In the genomic region with DNA sequence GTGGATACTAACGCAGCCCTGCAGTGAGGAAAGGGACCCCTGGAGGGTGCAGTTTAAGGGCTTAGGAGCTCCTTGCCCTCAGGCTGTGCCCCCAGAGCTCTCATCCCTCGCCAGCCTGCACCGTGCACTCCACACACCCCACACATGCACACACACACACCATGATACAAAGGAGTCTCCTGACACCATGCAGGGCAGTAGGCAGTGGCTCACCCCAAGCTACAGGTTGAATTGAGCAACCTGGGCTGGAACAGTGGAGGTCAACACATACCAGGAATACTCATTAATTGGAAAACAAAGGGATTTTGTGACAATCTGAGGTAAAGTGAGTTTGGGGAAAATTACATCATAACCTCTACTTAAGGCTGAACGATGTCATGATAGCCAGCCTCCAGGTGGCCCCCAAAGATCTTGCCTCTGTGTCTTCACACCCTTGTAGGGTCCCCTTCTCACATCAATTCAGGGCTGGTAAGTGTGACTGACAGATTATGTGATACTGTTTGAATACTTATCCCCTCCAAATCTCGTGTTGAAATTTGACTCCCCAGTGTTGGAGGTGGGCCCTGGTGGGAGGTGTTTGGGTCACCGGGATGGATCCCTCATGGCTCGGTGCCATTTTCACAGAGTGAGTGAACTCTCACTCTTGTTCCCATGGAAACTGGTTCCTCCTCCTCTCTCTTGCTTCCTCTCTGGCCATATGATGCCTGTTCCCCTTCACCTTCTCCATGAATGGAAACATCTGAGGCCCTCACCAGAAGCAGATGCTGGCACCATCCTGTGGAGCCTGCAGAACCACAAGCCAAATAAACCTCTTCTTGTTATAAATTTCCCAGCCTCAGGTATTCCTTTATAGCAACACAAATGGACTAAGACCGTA, we compare ENCODE assay signal across 25 cellular contexts.
DNase-seq lines count a peak whose midpoint lies in the region; ATAC-seq, FAIRE-seq and TF ChIP-seq lines count a peak whose summit lies in the region.
"Had no signal": no experiment of that assay in that cellular context is flagged by ENCODE, and none has a peak within 500 bp of the region (broad histone marks: within the 10 kb centered on the region; RNA-seq: fewer than 3 reads in every experiment).

No MANE protein-coding gene starts in this region.

- DNase-seq in CD1c-positive myeloid dendritic cell (ENCODE audit: extremely low spot score) (peak; percentile 73), HL-60 (ENCODE audit: low read depth in 1 of 2, low spot score in 1 of 2) (peak; percentile 49 to 66), NCI-H69 (lab: John Stamatoyannopoulos, UW) (peak; percentile 50), HepG2 (ENCODE audit: low spot score) (peak; percentile 30), aorta (no peak), NOMO-1 (lab: John Stamatoyannopoulos, UW; ENCODE audit: unreplicated experiment in 2 of 2) (no peak), BE2C (no peak)
- DNase-seq: activated CD4-positive, CD25-positive, alpha-beta regulatory T cell; activated CD8-positive, alpha-beta memory T cell treated with anti-CD3 and anti-CD28 coated beads for 24 hours; activated T-cell treated with anti-CD3 and anti-CD28 coated beads, Interleukin-2, amount 50 U/mL, for 48 hours; body of pancreas; colonic mucosa; EL; naive thymus-derived CD4-positive, alpha-beta T cell; NCI-H446; Peyer's patch; sigmoid colon; stimulated activated naive CD4-positive, alpha-beta T cell treated with Interleukin-2 at 50 U/mL for 16 hours; T-helper 9 cell had no signal

- no TSS peak for BruUV-seq in HepG2 (replicated peaks; lab: Mats Ljungman, UMichigan)

- POLR2A ChIA-PET in HepG2 (lab: Yijun Ruan, JAX): interaction anchor here (0.7 to 0.8 kb wide), 2 partner anchors 43 to 61 kb away, joined by 3 to 4 read pairs; no protein-coding TSS in a partner anchor

- H3K9me3 ChIP-seq in HepG2 (ENCODE audit: low read length) (no peaks in the 10 kb centered on the region), aorta (ENCODE audit: control insufficient read depth, low read length) (no peaks in the 10 kb centered on the region), BE2C (no peaks in the 10 kb centered on the region)
- H3K9me3 ChIP-seq: body of pancreas, colonic mucosa, Peyer's patch, sigmoid colon, tibial artery had no signal

- no peak overlapping the region for H3K9ac ChIP-seq in HepG2 (ENCODE audit: insufficient read depth, low read depth, low read length)

- H4K20me1 ChIP-seq in HepG2 (ENCODE audit: insufficient read depth, low read length): no peaks in the 10 kb centered on the region

- no peak for TF ChIP-seq EP300 in HepG2 (IDR thresholded peaks at IDR 0.05; ENCODE audit: low read depth in 2 of 2, low read length in 2 of 2)
- TF ChIP-seq EP300 in HepG2 (CRISPR knock-in tag; IDR thresholded peaks at IDR 0.05; ENCODE audit: borderline replicate concordance): no peak

- H2AFZ ChIP-seq in HepG2 (ENCODE audit: low read length): no peak overlapping the region
- H2AFZ ChIP-seq: hepatocyte had no signal

- H3K79me2 ChIP-seq in HepG2 (ENCODE audit: insufficient read depth, low read length): no peaks in the 10 kb centered on the region
- H3K79me2 ChIP-seq: hepatocyte had no signal

- H3K36me3 ChIP-seq in HepG2 (replicated peaks in 1 of 2; ENCODE audit: control insufficient read depth in 1 of 2, insufficient read depth in 2 of 2, low read length in 2 of 2) (no peaks in the 10 kb centered on the region), aorta (ENCODE audit: control insufficient read depth in 1 of 2, insufficient read depth in 2 of 2, low read length in 1 of 2) (no peaks in the 10 kb centered on the region), BE2C (no peaks in the 10 kb centered on the region)
- H3K36me3 ChIP-seq: colonic mucosa, Peyer's patch, sigmoid colon, tibial artery had no signal

- peak overlapping the region; percentile 89; the same call in 1 of the 2 replicates for H3K27ac ChIP-seq in HL-60 (replicated peaks)
- H3K27ac ChIP-seq in HepG2 (ENCODE audit: extremely low read length, insufficient read depth, low read length): no peak overlapping the region
- no peak overlapping the region for H3K27ac ChIP-seq in aorta (ENCODE audit: low read depth in 1 of 2, low read length in 2 of 2)
- H3K27ac ChIP-seq: colonic mucosa, hepatocyte, Peyer's patch, tibial artery had no signal

- H3K4me1 ChIP-seq in HepG2 (ENCODE audit: insufficient read depth, low read length) (peaks cover 54% of the 10 kb centered on the region), aorta (ENCODE audit: control insufficient read depth in 1 of 2, insufficient read depth in 2 of 2, low read length in 2 of 2) (peaks cover 0 to under 1% of the 10 kb centered on the region in 2 donors), BE2C (no peaks in the 10 kb centered on the region; the same call in 1 of the 2 replicates)
- H3K4me1 ChIP-seq: colonic mucosa had no signal

- no peak for TF ChIP-seq POLR2A in HepG2 (IDR thresholded peaks at IDR 0.05; ENCODE audit: insufficient read depth in 1 of 2, low read depth in 2 of 2, low read length in 2 of 2)

- CTCF ChIA-PET in HepG2 (lab: Yijun Ruan, JAX; ENCODE audit: low intra/inter-chr PET ratio, low total read pairs): no interaction called here

- 46% methylated on average over 6 of the region's 8 CpGs for WGBS in HepG2 (ENCODE audit: low lambda C conversion rate)
- WGBS in aorta, 2 donors: 81 to 83% methylated on average over 8 of the region's 8 CpGs

- ATAC-seq in HepG2 (peak; percentile 65), aorta (ENCODE audit: low FRiP score) (no peak), GM18873 (IDR thresholded peaks at IDR 0.05; ENCODE audit: low FRiP score, unreplicated experiment) (no peak)
- ATAC-seq: activated naive CD4-positive, alpha-beta T cell treated with anti-CD3 and anti-CD28 coated beads, Interleukin-2, amount 50 U/mL, for 72 hours; body of pancreas; naive thymus-derived CD4-positive, alpha-beta T cell had no signal

- no peak for TF ChIP-seq CTCF in HL-60 (IDR thresholded peaks at IDR 0.05; ENCODE audit: insufficient read depth, low read length)
- no peak for TF ChIP-seq CTCF in HepG2 (CRISPR knock-in tag; IDR thresholded peaks at IDR 0.05)
- no peak for TF ChIP-seq CTCF in BE2C (IDR thresholded peaks at IDR 0.05; ENCODE audit: low read depth, low read length)

- no peak overlapping the region for H3K4me2 ChIP-seq in HepG2 (ENCODE audit: low read depth, low read length)
- H3K4me2 ChIP-seq: hepatocyte had no signal

- no peak for TF ChIP-seq RAD21 in HepG2 (CRISPR knock-in tag; IDR thresholded peaks at IDR 0.05)

- no peak overlapping the region for H3K4me3 ChIP-seq in HL-60 (replicated peaks; ENCODE audit: insufficient read depth, low read length)
- no peak overlapping the region for H3K4me3 ChIP-seq in HepG2 (replicated peaks in 1 of 3; ENCODE audit: insufficient read depth in 1 of 3, low read depth in 2 of 3, low read length in 3 of 3)
- no peak overlapping the region for H3K4me3 ChIP-seq in aorta (ENCODE audit: low read length in 2 of 2)
- H3K4me3 ChIP-seq in BE2C (ENCODE audit: low read depth, low read length): no peak overlapping the region
- H3K4me3 ChIP-seq: body of pancreas, colonic mucosa, hepatocyte, Peyer's patch, sigmoid colon, tibial artery had no signal

- H3K27me3 ChIP-seq in HL-60 (ENCODE audit: insufficient read depth, poor library complexity, severe bottlenecking): no peaks in the 10 kb centered on the region
- no peaks in the 10 kb centered on the region; a peak in 1 of 5 replicates for H3K27me3 ChIP-seq in HepG2 (ENCODE audit: control insufficient read depth in 1 of 2, insufficient read depth in 2 of 2, low read length in 2 of 2)
- H3K27me3 ChIP-seq in aorta (ENCODE audit: control insufficient read depth in 1 of 2, insufficient read depth in 2 of 2, low read length in 1 of 2): no peaks in the 10 kb centered on the region
- no peaks in the 10 kb centered on the region for H3K27me3 ChIP-seq in BE2C
- H3K27me3 ChIP-seq: body of pancreas, colonic mucosa, hepatocyte, Peyer's patch, sigmoid colon, tibial artery had no signal

- FAIRE-seq in HepG2 (lab: Jason Lieb, UNC): no peak
- FAIRE-seq: endothelial cell of umbilical vein, islet of Langerhans had no signal

- in situ Hi-C loops in HepG2 (cut with HindIII; ENCODE audit: extremely low pct_ligation_motif_present, low pct_unique_long_range_greater_than_20kb): loop anchor here (5.0 to 10.0 kb wide), 2 partner anchors 423 to 465 kb away; a partner anchor contains a TSS

- intact Hi-C loops in HepG2 (cut with micrococcal nuclease; ENCODE audit: unreplicated experiment) (no loop called here), aorta (cut with DNase I) (loop anchor here in 1 of 2 donors (5.0 to 10.0 kb wide), 2 partner anchors 235 to 493 kb away; no protein-coding TSS in a partner anchor)

TF ChIP-seq in HepG2, 621 proteins besides CTCF, POLR2A, EP300 and RAD21 (continues in another document):
- TF ChIP-seq CEBPG (CRISPR knock-in tag; IDR thresholded peaks at IDR 0.05) (peak; percentile 54; the same call in 1 of the 2 replicates), CEBPB (IDR thresholded peaks at IDR 0.05; ENCODE audit: borderline replicate concordance, low read depth, low read length) (peak; percentile 60; the same call in 1 of the 2 replicates), TRIM24 (CRISPR knock-in tag; IDR thresholded peaks at IDR 0.05) (no peak), KLF6 (CRISPR knock-in tag; IDR thresholded peaks at IDR 0.05) (no peak), ZNF772 (CRISPR knock-in tag; IDR thresholded peaks at IDR 0.05) (no peak), RFX3 (CRISPR knock-in tag; IDR thresholded peaks at IDR 0.05) (peak; percentile 55), JUN (CRISPR knock-in tag; IDR thresholded peaks at IDR 0.05) (no peak), SOX13 (IDR thresholded peaks at IDR 0.05) (no peak), SOX13 (CRISPR knock-in tag; conservative IDR thresholded peaks at IDR 0.05 in 1 of 2, IDR thresholded peaks at IDR 0.05 in 1 of 2) (peak in 1 of 2 experiments; percentile 38; a peak in 1 of 4 replicates), ZNF251 (CRISPR knock-in tag; IDR thresholded peaks at IDR 0.05) (no peak), ZNF207 (IDR thresholded peaks at IDR 0.05; ENCODE audit: borderline replicate concordance) (no peak), MAZ (IDR thresholded peaks at IDR 0.05; ENCODE audit: borderline replicate concordance, low read depth, low read length) (no peak), MAZ (CRISPR knock-in tag; IDR thresholded peaks at IDR 0.05; ENCODE audit: low read depth) (no peak), MYC (CRISPR knock-in tag; IDR thresholded peaks at IDR 0.05; ENCODE audit: borderline replicate concordance) (0 out of 2 replicates have a peak, but pooled peaks have one; percentile 13)
- TF ChIP-seq, protein P1, sequence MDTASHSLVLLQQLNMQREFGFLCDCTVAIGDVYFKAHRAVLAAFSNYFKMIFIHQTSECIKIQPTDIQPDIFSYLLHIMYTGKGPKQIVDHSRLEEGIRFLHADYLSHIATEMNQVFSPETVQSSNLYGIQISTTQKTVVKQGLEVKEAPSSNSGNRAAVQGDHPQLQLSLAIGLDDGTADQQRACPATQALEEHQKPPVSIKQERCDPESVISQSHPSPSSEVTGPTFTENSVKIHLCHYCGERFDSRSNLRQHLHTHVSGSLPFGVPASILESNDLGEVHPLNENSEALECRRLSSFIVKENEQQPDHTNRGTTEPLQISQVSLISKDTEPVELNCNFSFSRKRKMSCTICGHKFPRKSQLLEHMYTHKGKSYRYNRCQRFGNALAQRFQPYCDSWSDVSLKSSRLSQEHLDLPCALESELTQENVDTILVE (CRISPR knock-in tag; IDR thresholded peaks at IDR 0.05): no peak

Comparison
In these comparisons a context has a peak if more than half of its experiments do, and no peak if none do; other contexts are left out.
1. DNase-seq: peak in CD1c-positive myeloid dendritic cell (single experiment), HL-60 (2 of 2), NCI-H69 (single experiment) and HepG2 (single experiment); none in aorta (0 of 2), NOMO-1 (0 of 2) and BE2C (single experiment).